Comparison of ENCODE assay signal across 22 cellular contexts in genomic region chr1:211296396-211296795, GRCh38. TPM values are rescaled to one million over a fixed set of nuclear protein-coding genes. Genes with fewer than 3 reads are reported as not detected.
DNase-seq lines count a peak whose midpoint lies in the region; ATAC-seq and TF ChIP-seq lines count a peak whose summit lies in the region.
"Had no signal": no experiment of that assay in that cellular context is flagged by ENCODE, and none has a peak within 500 bp of the region (broad histone marks: within the 10 kb centered on the region; RNA-seq: fewer than 3 reads in every experiment).

No MANE protein-coding gene starts in this region.

- no peak for ATAC-seq in gastroesophageal sphincter
- ATAC-seq: HCT116 had no signal

- H3K4me1 Mint-ChIP-seq in activated CD4-positive, alpha-beta T cell treated with anti-CD3 and anti-CD28 coated beads, Interleukin-2, amount 10 ng/mL, durations not matched to agents 24 days and 14 days: peaks cover 15% of the 10 kb centered on the region
- H3K4me1 Mint-ChIP-seq in activated naive CD4-positive, alpha-beta T cell treated with anti-CD3 and anti-CD28 coated beads, Interleukin-2, amount 50 U/mL, for 24 hours: peaks cover 45% of the 10 kb centered on the region
- H3K4me1 Mint-ChIP-seq in activated naive CD4-positive, alpha-beta T cell treated with anti-CD3 and anti-CD28 coated beads, Interleukin-2, amount 10 ng/mL, durations not matched to agents 7 days and 5 days: no peaks in the 10 kb centered on the region
- H3K4me1 Mint-ChIP-seq in activated naive CD8-positive, alpha-beta T cell treated with anti-CD3 and anti-CD28 coated beads for 36 hours: peaks cover 19% of the 10 kb centered on the region

- DNase-seq in activated CD4-positive, alpha-beta T cell treated with anti-CD3 and anti-CD28 coated beads, Interleukin-2, amount 10 ng/mL, durations not matched to agents 24 days and 14 days: no peak
- no peak for DNase-seq in activated CD4-positive, alpha-beta T cell treated with anti-CD3 and anti-CD28 coated beads for 1 hour
- no peak for DNase-seq in activated naive CD4-positive, alpha-beta T cell treated with anti-CD3 and anti-CD28 coated beads, Interleukin-2, amount 10 ng/mL, durations not matched to agents 7 days and 5 days
- no peak for DNase-seq in activated naive CD8-positive, alpha-beta T cell treated with anti-CD3 and anti-CD28 coated beads for 36 hours
- DNase-seq in NCI-H128 (lab: John Stamatoyannopoulos, UW; ENCODE audit: unreplicated experiment) (no peak), DMS 273 treated with DMSO at 0.1 percent for 48 hours (lab: John Stamatoyannopoulos, UW) (no peak)
- DNase-seq: 8988T, Calu3, MM.1S, NCI-H1417 treated with DMSO at 0.1 percent for 48 hours, NCI-H1694 treated with DMSO at 0.1 percent for 48 hours, NCI-H2081, NCI-H2227 treated with DMSO at 0.1 percent for 48 hours, NCI-H526 treated with DMSO at 0.1 percent for 48 hours, Right ventricle myocardium superior, RPMI8226 had no signal

- intact Hi-C loops in activated CD4-positive, alpha-beta T cell treated with anti-CD3 and anti-CD28 coated beads, Interleukin-2, amount 10 ng/mL, durations not matched to agents 24 days and 14 days (cut with micrococcal nuclease): loop anchor here (1.0 kb wide), 2 partner anchors 14 to 27 kb away; no protein-coding TSS in a partner anchor

- H3K4me1 ChIP-seq in gastroesophageal sphincter: no peaks in the 10 kb centered on the region

- H3K27ac Mint-ChIP-seq in activated CD4-positive, alpha-beta T cell treated with anti-CD3 and anti-CD28 coated beads, Interleukin-2, amount 10 ng/mL, durations not matched to agents 24 days and 14 days: peak overlapping the region; percentile 54
- H3K27ac Mint-ChIP-seq in activated naive CD4-positive, alpha-beta T cell treated with anti-CD3 and anti-CD28 coated beads, Interleukin-2, amount 50 U/mL, for 24 hours: peak overlapping the region; percentile 79
- H3K27ac Mint-ChIP-seq in activated naive CD4-positive, alpha-beta T cell treated with anti-CD3 and anti-CD28 coated beads, Interleukin-2, amount 10 ng/mL, durations not matched to agents 7 days and 5 days: no peak overlapping the region
- H3K27ac Mint-ChIP-seq in activated naive CD8-positive, alpha-beta T cell treated with anti-CD3 and anti-CD28 coated beads for 36 hours: peak overlapping the region; percentile 50
- H3K27ac Mint-ChIP-seq: IgD-negative memory B cell had no signal

- peaks cover 54% of the 10 kb centered on the region for H3K36me3 Mint-ChIP-seq in activated CD4-positive, alpha-beta T cell treated with anti-CD3 and anti-CD28 coated beads, Interleukin-2, amount 10 ng/mL, durations not matched to agents 24 days and 14 days (ENCODE audit: low read depth)
- peaks cover 26% of the 10 kb centered on the region for H3K36me3 Mint-ChIP-seq in activated naive CD4-positive, alpha-beta T cell treated with anti-CD3 and anti-CD28 coated beads, Interleukin-2, amount 50 U/mL, for 24 hours
- peaks cover 51% of the 10 kb centered on the region for H3K36me3 Mint-ChIP-seq in activated naive CD4-positive, alpha-beta T cell treated with anti-CD3 and anti-CD28 coated beads, Interleukin-2, amount 10 ng/mL, durations not matched to agents 7 days and 5 days
- peaks cover 34% of the 10 kb centered on the region for H3K36me3 Mint-ChIP-seq in activated naive CD8-positive, alpha-beta T cell treated with anti-CD3 and anti-CD28 coated beads for 36 hours

- no peak for TF ChIP-seq CTCF in gastroesophageal sphincter (IDR thresholded peaks at IDR 0.05)

- no peak for TF ChIP-seq EP300 in gastroesophageal sphincter (IDR thresholded peaks at IDR 0.05)

- TF ChIP-seq POLR2A in gastroesophageal sphincter (IDR thresholded peaks at IDR 0.05): no peak

- H3K9me3 Mint-ChIP-seq in activated CD4-positive, alpha-beta T cell treated with anti-CD3 and anti-CD28 coated beads, Interleukin-2, amount 10 ng/mL, durations not matched to agents 24 days and 14 days: no peaks in the 10 kb centered on the region
- no peaks in the 10 kb centered on the region for H3K9me3 Mint-ChIP-seq in activated naive CD4-positive, alpha-beta T cell treated with anti-CD3 and anti-CD28 coated beads, Interleukin-2, amount 50 U/mL, for 24 hours
- H3K9me3 Mint-ChIP-seq in activated naive CD4-positive, alpha-beta T cell treated with anti-CD3 and anti-CD28 coated beads, Interleukin-2, amount 10 ng/mL, durations not matched to agents 7 days and 5 days: no peaks in the 10 kb centered on the region
- no peaks in the 10 kb centered on the region for H3K9me3 Mint-ChIP-seq in activated naive CD8-positive, alpha-beta T cell treated with anti-CD3 and anti-CD28 coated beads for 36 hours
- H3K9me3 Mint-ChIP-seq: IgD-negative memory B cell had no signal

- H3K27ac ChIP-seq in gastroesophageal sphincter: no peak overlapping the region
- H3K27ac ChIP-seq: HL-60, KMS-11 had no signal

- H3K4me3 Mint-ChIP-seq in activated CD4-positive, alpha-beta T cell treated with anti-CD3 and anti-CD28 coated beads, Interleukin-2, amount 10 ng/mL, durations not matched to agents 24 days and 14 days: no peak overlapping the region
- H3K4me3 Mint-ChIP-seq in activated naive CD4-positive, alpha-beta T cell treated with anti-CD3 and anti-CD28 coated beads, Interleukin-2, amount 50 U/mL, for 24 hours: no peak overlapping the region
- no peak overlapping the region for H3K4me3 Mint-ChIP-seq in activated naive CD4-positive, alpha-beta T cell treated with anti-CD3 and anti-CD28 coated beads, Interleukin-2, amount 10 ng/mL, durations not matched to agents 7 days and 5 days
- H3K4me3 Mint-ChIP-seq in activated naive CD8-positive, alpha-beta T cell treated with anti-CD3 and anti-CD28 coated beads for 36 hours: no peak overlapping the region
- H3K4me3 Mint-ChIP-seq: IgD-negative memory B cell had no signal

- no peak overlapping the region for H3K4me3 ChIP-seq in gastroesophageal sphincter

- no peaks in the 10 kb centered on the region for H3K27me3 Mint-ChIP-seq in activated CD4-positive, alpha-beta T cell treated with anti-CD3 and anti-CD28 coated beads, Interleukin-2, amount 10 ng/mL, durations not matched to agents 24 days and 14 days
- no peaks in the 10 kb centered on the region for H3K27me3 Mint-ChIP-seq in activated naive CD4-positive, alpha-beta T cell treated with anti-CD3 and anti-CD28 coated beads, Interleukin-2, amount 50 U/mL, for 24 hours
- no peaks in the 10 kb centered on the region for H3K27me3 Mint-ChIP-seq in activated naive CD4-positive, alpha-beta T cell treated with anti-CD3 and anti-CD28 coated beads, Interleukin-2, amount 10 ng/mL, durations not matched to agents 7 days and 5 days
- no peaks in the 10 kb centered on the region for H3K27me3 Mint-ChIP-seq in activated naive CD8-positive, alpha-beta T cell treated with anti-CD3 and anti-CD28 coated beads for 36 hours
- H3K27me3 Mint-ChIP-seq: IgD-negative memory B cell had no signal

- H3K36me3 ChIP-seq in gastroesophageal sphincter: peaks cover 11 to 93% of the 10 kb centered on the region in 2 donors

- CTCF ChIA-PET in activated naive CD4-positive, alpha-beta T cell treated with anti-CD3 and anti-CD28 coated beads, Interleukin-2, amount 10 ng/mL, durations not matched to agents 7 days and 5 days (lab: Charles Lee): interaction anchor here (0.9 to 1.1 kb wide), 2 partner anchors 26 to 219 kb away, joined by 3 to 4 read pairs; no protein-coding TSS in a partner anchor

- H3K27me3 ChIP-seq in gastroesophageal sphincter: no peaks in the 10 kb centered on the region

- no peaks in the 10 kb centered on the region for H3K9me3 ChIP-seq in gastroesophageal sphincter

RNA-seq across cellular contexts. Expression of gene TRAF5, which starts 30.2 kb away (rescaled TPM):
- 55.6 and 56.6 TPM in 2 replicates for total RNA-seq in activated CD4-positive, alpha-beta T cell treated with anti-CD3 and anti-CD28 coated beads, Interleukin-2, amount 10 ng/mL, durations not matched to agents 24 days and 14 days
- total RNA-seq in activated naive CD8-positive, alpha-beta T cell treated with anti-CD3 and anti-CD28 coated beads for 36 hours: 10 to 100 TPM; 23.7 to 24.4 TPM
- total RNA-seq in gastroesophageal sphincter: 10 to 100 TPM; 20.5 to 44.2 (median 27.9) TPM

RNA-seq across cellular contexts. Expression of gene RCOR3, which starts 37.2 kb away (rescaled TPM):
- 38.0 and 39.8 TPM in 2 replicates for total RNA-seq in activated CD4-positive, alpha-beta T cell treated with anti-CD3 and anti-CD28 coated beads, Interleukin-2, amount 10 ng/mL, durations not matched to agents 24 days and 14 days
- 10 to 100 TPM; 31.8 to 33.7 TPM for total RNA-seq in activated naive CD8-positive, alpha-beta T cell treated with anti-CD3 and anti-CD28 coated beads for 36 hours
- total RNA-seq in gastroesophageal sphincter: 10 to 100 TPM; 25.5 to 63.8 (median 36.8) TPM
